Comparison of ENCODE assay signal across 22 cellular contexts in the genomic region with DNA sequence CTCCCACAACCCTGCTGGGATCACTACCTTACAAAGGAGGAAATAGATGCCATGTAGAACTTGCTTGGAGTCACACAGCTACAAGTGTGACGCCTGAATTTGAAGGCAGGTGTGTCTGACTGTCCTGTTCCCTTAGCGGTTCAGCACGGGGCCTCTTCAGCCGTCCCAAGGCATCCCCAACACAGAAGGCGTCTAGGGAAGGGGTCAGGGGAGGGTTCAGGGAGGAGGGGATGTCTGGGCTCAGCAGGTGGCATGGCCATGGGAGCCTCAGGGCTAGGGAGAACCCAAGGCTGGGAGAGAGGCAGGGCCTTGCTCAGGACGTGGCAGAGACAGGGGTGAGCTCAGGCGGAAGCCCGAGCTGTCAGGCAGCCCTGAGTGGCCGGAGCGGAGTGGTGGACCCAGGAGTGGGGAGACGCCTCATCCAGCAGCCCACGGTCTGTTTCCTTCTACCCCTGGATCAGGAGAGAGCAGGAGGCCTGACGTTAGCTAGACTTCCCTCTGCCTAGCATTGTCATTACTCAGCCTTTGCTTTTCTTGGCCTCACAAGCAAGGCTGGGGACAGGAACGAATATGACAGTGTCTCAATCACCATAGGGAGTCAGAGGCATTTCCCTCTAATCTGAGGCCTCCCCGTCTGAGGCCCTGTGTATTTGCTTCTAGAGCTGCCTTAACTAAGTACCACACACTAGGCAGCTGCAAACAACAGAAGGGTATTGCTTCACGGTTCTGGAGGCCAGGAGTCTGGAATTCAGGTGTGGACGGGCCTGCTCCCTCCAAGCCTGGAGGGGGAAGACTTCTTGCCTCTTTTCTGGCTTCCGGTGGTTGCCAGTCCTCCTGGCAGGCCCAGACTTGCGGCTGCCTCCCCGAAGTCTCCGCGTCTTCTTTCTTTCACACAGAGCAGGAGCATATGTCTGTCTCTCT. TPM values are rescaled to one million over a fixed set of nuclear protein-coding genes. Genes with fewer than 3 reads are reported as not detected.
DNase-seq lines count a peak whose midpoint lies in the region; ATAC-seq, FAIRE-seq and TF ChIP-seq lines count a peak whose summit lies in the region.
"Had no signal": no experiment of that assay in that cellular context is flagged by ENCODE, and none has a peak within 500 bp of the region (broad histone marks: within the 10 kb centered on the region; RNA-seq: fewer than 3 reads in every experiment).

No MANE protein-coding gene starts in this region.

- in situ Hi-C loops in HepG2 (cut with HindIII; ENCODE audit: extremely low pct_ligation_motif_present, low pct_unique_long_range_greater_than_20kb): no loop called here

- H3K4me1 Mint-ChIP-seq in nephron progenitor cell: peaks cover 86% of the 10 kb centered on the region
- H3K4me1 Mint-ChIP-seq: activated CD4-positive, alpha-beta T cell treated with anti-CD3 and anti-CD28 coated beads, Interleukin-2, amount 10 ng/mL, durations not matched to agents 24 days and 14 days had no signal

- H3K9me3 Mint-ChIP-seq in nephron progenitor cell: no peaks in the 10 kb centered on the region
- H3K9me3 Mint-ChIP-seq: activated CD4-positive, alpha-beta T cell treated with anti-CD3 and anti-CD28 coated beads, Interleukin-2, amount 10 ng/mL, durations not matched to agents 24 days and 14 days; natural killer cell treated with Interleukin-12 subunit alpha and Interleukin-12 subunit beta and Interleukin-15 and Interleukin-18, amount 100 ng/mL, for 72 hours had no signal

- H3K4me1 ChIP-seq in HepG2 (ENCODE audit: insufficient read depth, low read length) (peaks cover 64% of the 10 kb centered on the region), right lobe of liver (peaks cover 0 to 19% (median 8%) of the 10 kb centered on the region in 4 donors), urinary bladder (ENCODE audit: insufficient read depth) (no peaks in the 10 kb centered on the region), esophagus muscularis mucosa (peaks cover 0 to 6% (median 3%) of the 10 kb centered on the region in 4 donors)

- H4K20me1 ChIP-seq in HepG2 (ENCODE audit: insufficient read depth, low read length): no peaks in the 10 kb centered on the region

- H3K36me3 Mint-ChIP-seq in nephron progenitor cell (ENCODE audit: low read depth): no peaks in the 10 kb centered on the region
- H3K36me3 Mint-ChIP-seq: activated naive CD8-positive, alpha-beta T cell; natural killer cell treated with Interleukin-12 subunit alpha and Interleukin-12 subunit beta and Interleukin-15 and Interleukin-18, amount 100 ng/mL, for 72 hours had no signal

- H3K79me2 ChIP-seq in HepG2 (ENCODE audit: insufficient read depth, low read length): no peaks in the 10 kb centered on the region

- no peak overlapping the region for H2AFZ ChIP-seq in HepG2 (ENCODE audit: low read length)

- POLR2A ChIA-PET in HepG2 (lab: Yijun Ruan, JAX): no interaction called here

- CTCF ChIA-PET in HepG2 (lab: Yijun Ruan, JAX; ENCODE audit: low intra/inter-chr PET ratio, low total read pairs): no interaction called here

- TF ChIP-seq RAD21 in HepG2 (CRISPR knock-in tag; IDR thresholded peaks at IDR 0.05): no peak

- DNase-seq in HepG2 (ENCODE audit: low spot score) (no peak), right lobe of liver (no peak), bronchial epithelial cell (ENCODE audit: low read depth) (peak; percentile 88), nephron progenitor cell (no peak), esophagus muscularis mucosa (ENCODE audit: extremely low spot score) (no peak), omental fat pad (ENCODE audit: low spot score) (no peak), cortex of kidney (lab: John Stamatoyannopoulos, UW) (no peak)
- DNase-seq: activated CD4-positive, alpha-beta T cell treated with anti-CD3 and anti-CD28 coated beads, Interleukin-2, amount 10 ng/mL, durations not matched to agents 24 days and 14 days; activated T-cell treated with anti-CD3 and anti-CD28 coated beads, Interleukin-2, amount 50 U/mL, for 1 hour; caudate nucleus; effector memory CD4-positive, alpha-beta T cell; GDM1; MV-4-11; right cardiac atrium; SIG-M5; T-helper 9 cell had no signal

- H3K27ac ChIP-seq in HepG2 (ENCODE audit: extremely low read length, insufficient read depth, low read length) (no peak overlapping the region), right lobe of liver (no peak overlapping the region), urinary bladder (ENCODE audit: low read depth) (peak overlapping the region; percentile 11), esophagus muscularis mucosa (replicated peaks in 1 of 4) (no peak overlapping the region)

- ATAC-seq in HepG2 (peak; percentile 55), right lobe of liver (no peak), omental fat pad (ENCODE audit: low FRiP score) (no peak)

- peak overlapping the region; percentile 54 for H3K27ac Mint-ChIP-seq in nephron progenitor cell
- H3K27ac Mint-ChIP-seq: activated CD4-positive, alpha-beta T cell treated with anti-CD3 and anti-CD28 coated beads, Interleukin-2, amount 10 ng/mL, durations not matched to agents 24 days and 14 days; activated naive CD8-positive, alpha-beta T cell; natural killer cell treated with Interleukin-12 subunit alpha and Interleukin-12 subunit beta and Interleukin-15 and Interleukin-18, amount 100 ng/mL, for 72 hours had no signal

- no TSS peak for BruUV-seq in HepG2 (replicated peaks; lab: Mats Ljungman, UMichigan)

- intact Hi-C loops in HepG2 (cut with micrococcal nuclease; ENCODE audit: unreplicated experiment): no loop called here
- intact Hi-C loops in right lobe of liver (cut with DNase I): no loop called here
- intact Hi-C loops in esophagus muscularis mucosa (cut with DNase I): no loop called here

- no peak overlapping the region for H3K9ac ChIP-seq in HepG2 (ENCODE audit: insufficient read depth, low read depth, low read length)

- H3K27me3 ChIP-seq in HepG2 (ENCODE audit: control insufficient read depth in 1 of 2, insufficient read depth in 2 of 2, low read length in 2 of 2): peaks cover 3 to 41% of the 10 kb centered on the region in 2 experiments; a peak in 4 of 5 replicates
- no peaks in the 10 kb centered on the region for H3K27me3 ChIP-seq in right lobe of liver
- no peaks in the 10 kb centered on the region for H3K27me3 ChIP-seq in bronchial epithelial cell (ENCODE audit: control insufficient read depth, insufficient read depth, low read length)
- no peaks in the 10 kb centered on the region for H3K27me3 ChIP-seq in esophagus muscularis mucosa

- H3K4me3 ChIP-seq in HepG2 (replicated peaks in 1 of 3; ENCODE audit: insufficient read depth in 1 of 3, low read depth in 2 of 3, low read length in 3 of 3) (peak overlapping the region in 1 of 3 experiments; percentile 49; a peak in 1 of 6 replicates), right lobe of liver (no peak overlapping the region), bronchial epithelial cell (ENCODE audit: low read depth, low read length) (no peak overlapping the region), urinary bladder (ENCODE audit: low read depth, low read length) (no peak overlapping the region), esophagus muscularis mucosa (no peak overlapping the region)

- TF ChIP-seq POLR2A in HepG2 (IDR thresholded peaks at IDR 0.05; ENCODE audit: insufficient read depth in 1 of 2, low read depth in 2 of 2, low read length in 2 of 2) (no peak), right lobe of liver (IDR thresholded peaks at IDR 0.05) (no peak), esophagus muscularis mucosa (IDR thresholded peaks at IDR 0.05; ENCODE audit: low read depth) (no peak)

- H3K4me3 Mint-ChIP-seq in nephron progenitor cell: no peak overlapping the region
- H3K4me3 Mint-ChIP-seq: activated CD4-positive, alpha-beta T cell treated with anti-CD3 and anti-CD28 coated beads, Interleukin-2, amount 10 ng/mL, durations not matched to agents 24 days and 14 days; activated naive CD8-positive, alpha-beta T cell; natural killer cell treated with Interleukin-12 subunit alpha and Interleukin-12 subunit beta and Interleukin-15 and Interleukin-18, amount 100 ng/mL, for 72 hours had no signal

- no peak for FAIRE-seq in HepG2 (lab: Jason Lieb, UNC)
- peak; percentile 95 for FAIRE-seq in bronchial epithelial cell (lab: Jason Lieb, UNC)
- FAIRE-seq: GM12892, H54 had no signal

- TF ChIP-seq EP300 in HepG2 (IDR thresholded peaks at IDR 0.05; ENCODE audit: low read depth in 2 of 2, low read length in 2 of 2) (no peak), HepG2 (CRISPR knock-in tag; IDR thresholded peaks at IDR 0.05; ENCODE audit: borderline replicate concordance) (no peak), esophagus muscularis mucosa (IDR thresholded peaks at IDR 0.05) (no peak)

- TF ChIP-seq CTCF in HepG2 (CRISPR knock-in tag; IDR thresholded peaks at IDR 0.05) (no peak), right lobe of liver (IDR thresholded peaks at IDR 0.05) (no peak), bronchial epithelial cell (IDR thresholded peaks at IDR 0.05; ENCODE audit: insufficient read depth, low read length, severe bottlenecking) (no peak), nephron progenitor cell (IDR thresholded peaks at IDR 0.05) (no peak), esophagus muscularis mucosa (IDR thresholded peaks at IDR 0.05) (no peak), omental fat pad (IDR thresholded peaks at IDR 0.05) (no peak)

- WGBS in HepG2 (ENCODE audit: low lambda C conversion rate): 32% methylated on average over 15 of the region's 22 CpGs
- WGBS in right lobe of liver (ENCODE audit: insufficient coverage, low coverage, low lambda C conversion rate, missing lambda C conversion rate): 82% methylated on average over 11 of the region's 22 CpGs
- 90% methylated on average over 22 of the region's 22 CpGs for WGBS in urinary bladder
- 92% methylated on average over 15 of the region's 22 CpGs for WGBS in esophagus muscularis mucosa

- H3K36me3 ChIP-seq in HepG2 (replicated peaks in 1 of 2; ENCODE audit: control insufficient read depth in 1 of 2, insufficient read depth in 2 of 2, low read length in 2 of 2): no peaks in the 10 kb centered on the region
- H3K36me3 ChIP-seq in right lobe of liver: no peaks in the 10 kb centered on the region
- no peaks in the 10 kb centered on the region for H3K36me3 ChIP-seq in bronchial epithelial cell (ENCODE audit: control insufficient read depth, insufficient read depth, low read length)
- no peaks in the 10 kb centered on the region for H3K36me3 ChIP-seq in urinary bladder (ENCODE audit: insufficient read depth)
- no peaks in the 10 kb centered on the region for H3K36me3 ChIP-seq in esophagus muscularis mucosa

- no peaks in the 10 kb centered on the region for H3K9me3 ChIP-seq in HepG2 (ENCODE audit: low read length)
- H3K9me3 ChIP-seq in right lobe of liver: no peaks in the 10 kb centered on the region
- no peaks in the 10 kb centered on the region for H3K9me3 ChIP-seq in esophagus muscularis mucosa

- peak overlapping the region; percentile 59 for H3K4me2 ChIP-seq in HepG2 (ENCODE audit: low read depth, low read length)

- H3K27me3 Mint-ChIP-seq in nephron progenitor cell (ENCODE audit: low read depth, poor library complexity): peaks cover 8% of the 10 kb centered on the region
- H3K27me3 Mint-ChIP-seq: activated naive CD8-positive, alpha-beta T cell had no signal

RNA-seq across cellular contexts. Expression of a gene that starts 31.4 kb away (rescaled TPM):
- total RNA-seq in HepG2 (2016; rRNA removed; fragmentation: Illumina TruSeq; extraction: Trizol) (0.11 TPM in 1 of 2 replicates, not detected in the other), right lobe of liver (under 1 TPM in 1 of 6 experiments, not detected in 5; 0.29 TPM), bronchial epithelial cell (not detected in 2 replicates), urinary bladder (not detected), esophagus muscularis mucosa (under 1 TPM in 1 of 4 donors, not detected in 3; 0.11 TPM), omental fat pad (not detected)
- 0.35 TPM in 1 of 2 replicates, not detected in the other for total RNA-seq in HepG2 (2016; cell fraction: cytosol; rRNA removed; fragmentation: Illumina TruSeq; extraction: Trizol; ENCODE audit: low read depth)
- total RNA-seq in HepG2 (2016; cell fraction: insoluble cytoplasmic fraction; rRNA removed; fragmentation: Illumina TruSeq; extraction: Trizol): not detected in 2 replicates
- total RNA-seq in HepG2 (2016; cell fraction: membrane; rRNA removed; fragmentation: Illumina TruSeq; extraction: Trizol): 0.52 TPM in 1 of 2 replicates, not detected in the other
- total RNA-seq in HepG2 (2016; cell fraction: nucleus; rRNA removed; fragmentation: Illumina TruSeq; extraction: Trizol): not detected in 2 replicates
- polyA plus RNA-seq in HepG2 (2011; rRNA removed) (0.03 and 0.09 TPM in 2 replicates), urinary bladder (not detected)
- 0.05 TPM in 1 of 2 replicates, not detected in the other for polyA plus RNA-seq in HepG2 (2011; cell fraction: cytosol; rRNA removed)
- 0.03 TPM in 1 of 2 replicates, not detected in the other for polyA plus RNA-seq in HepG2 (2011; cell fraction: nucleus; rRNA removed)
- 0.27 and 0.63 TPM in 2 replicates for polyA plus RNA-seq in HepG2 (2012)
- polyA plus RNA-seq in HepG2 (2016; cell fraction: cytosol; fragmentation: Illumina TruSeq; extraction: Trizol; ENCODE audit: low read depth): not detected in 2 replicates
- not detected in 2 replicates for polyA plus RNA-seq in HepG2 (2016; cell fraction: insoluble cytoplasmic fraction; fragmentation: Illumina TruSeq; extraction: Trizol; ENCODE audit: low read depth)
- 0.27 TPM in 1 of 2 replicates, not detected in the other for polyA plus RNA-seq in HepG2 (2016; cell fraction: membrane; fragmentation: Illumina TruSeq; extraction: Trizol; ENCODE audit: low read depth)
- not detected in 2 replicates for polyA plus RNA-seq in HepG2 (2016; cell fraction: nucleus; fragmentation: Illumina TruSeq; extraction: Trizol; ENCODE audit: insufficient read depth, low read depth)
- not detected in 2 replicates for polyA minus RNA-seq in HepG2 (2011; rRNA and poly(A)+ RNA removed; ENCODE audit: low replicate concordance)
- not detected in 2 replicates for polyA minus RNA-seq in HepG2 (2011; cell fraction: cytosol; rRNA and poly(A)+ RNA removed)
- 0.26 TPM in 1 of 2 replicates, not detected in the other for polyA minus RNA-seq in HepG2 (2011; cell fraction: nucleus; rRNA and poly(A)+ RNA removed)
- total RNA-seq: activated CD4-positive, alpha-beta T cell treated with anti-CD3 and anti-CD28 coated beads, Interleukin-2, amount 10 ng/mL, durations not matched to agents 24 days and 14 days; lung microvascular endothelial cell; natural killer cell treated with Interleukin-12 subunit alpha and Interleukin-12 subunit beta and Interleukin-15 and Interleukin-18, amount 100 ng/mL, for 72 hours; right cardiac atrium had no signal
- polyA plus RNA-seq: right cardiac atrium had no signal

RNA-seq across cellular contexts. Expression of a gene that starts 36.7 kb away (rescaled TPM):
- not detected in 2 replicates for total RNA-seq in HepG2 (2016; rRNA removed; fragmentation: Illumina TruSeq; extraction: Trizol)
- total RNA-seq in HepG2 (2016; cell fraction: cytosol; rRNA removed; fragmentation: Illumina TruSeq; extraction: Trizol; ENCODE audit: low read depth): not detected in 2 replicates
- 0.02 TPM in 1 of 2 replicates, not detected in the other for total RNA-seq in HepG2 (2016; cell fraction: insoluble cytoplasmic fraction; rRNA removed; fragmentation: Illumina TruSeq; extraction: Trizol)
- total RNA-seq in HepG2 (2016; cell fraction: membrane; rRNA removed; fragmentation: Illumina TruSeq; extraction: Trizol): not detected in 2 replicates
- not detected in 2 replicates for total RNA-seq in HepG2 (2016; cell fraction: nucleus; rRNA removed; fragmentation: Illumina TruSeq; extraction: Trizol)
- polyA plus RNA-seq in HepG2 (2011; rRNA removed): not detected in 2 replicates
- 0.01 TPM in 2 replicates for polyA plus RNA-seq in HepG2 (2011; cell fraction: cytosol; rRNA removed)
- polyA plus RNA-seq in HepG2 (2011; cell fraction: nucleus; rRNA removed): 0.06 TPM in 1 of 2 replicates, not detected in the other
- not detected in 2 replicates for polyA plus RNA-seq in HepG2 (2012)
- polyA plus RNA-seq in HepG2 (2016; cell fraction: cytosol; fragmentation: Illumina TruSeq; extraction: Trizol; ENCODE audit: low read depth): not detected in 2 replicates
- not detected in 2 replicates for polyA plus RNA-seq in HepG2 (2016; cell fraction: insoluble cytoplasmic fraction; fragmentation: Illumina TruSeq; extraction: Trizol; ENCODE audit: low read depth)
- not detected in 2 replicates for polyA plus RNA-seq in HepG2 (2016; cell fraction: membrane; fragmentation: Illumina TruSeq; extraction: Trizol; ENCODE audit: low read depth)
- 0.12 TPM in 1 of 2 replicates, not detected in the other for polyA plus RNA-seq in HepG2 (2016; cell fraction: nucleus; fragmentation: Illumina TruSeq; extraction: Trizol; ENCODE audit: insufficient read depth, low read depth)
- not detected in 2 replicates for polyA minus RNA-seq in HepG2 (2011; rRNA and poly(A)+ RNA removed; ENCODE audit: low replicate concordance)
- polyA minus RNA-seq in HepG2 (2011; cell fraction: cytosol; rRNA and poly(A)+ RNA removed): not detected in 2 replicates
- polyA minus RNA-seq in HepG2 (2011; cell fraction: nucleus; rRNA and poly(A)+ RNA removed): not detected in 2 replicates
- not detected for total RNA-seq in right lobe of liver
- not detected in 2 replicates for total RNA-seq in bronchial epithelial cell
- 0.37 TPM for total RNA-seq in urinary bladder
- 0.32 TPM for polyA plus RNA-seq in urinary bladder
- total RNA-seq in esophagus muscularis mucosa: under 1 TPM; 0.42 to 0.75 (median 0.60) TPM
- under 1 TPM in 2 of 4 donors, not detected in 2; 0.09 to 0.24 TPM for total RNA-seq in omental fat pad
- total RNA-seq: activated CD4-positive, alpha-beta T cell treated with anti-CD3 and anti-CD28 coated beads, Interleukin-2, amount 10 ng/mL, durations not matched to agents 24 days and 14 days; lung microvascular endothelial cell; natural killer cell treated with Interleukin-12 subunit alpha and Interleukin-12 subunit beta and Interleukin-15 and Interleukin-18, amount 100 ng/mL, for 72 hours had no signal
